1 cellular context compared by ENCODE assay signal in genomic region chr13:110914293-110915056, GRCh38.
TF ChIP-seq lines count a peak whose summit lies in the region.

No MANE protein-coding gene starts in this region.

TF ChIP-seq in HepG2, 621 proteins besides CTCF, POLR2A, EP300 and RAD21 (continued from another document and continues in another):
- TF ChIP-seq NCOA5 (CRISPR knock-in tag; IDR thresholded peaks at IDR 0.05) (no peak), BRF2 (CRISPR knock-in tag; IDR thresholded peaks at IDR 0.05) (no peak), NR2F1 (CRISPR knock-in tag; IDR thresholded peaks at IDR 0.05) (no peak; a peak in 1 of 4 replicates), ZNF276 (CRISPR knock-in tag; IDR thresholded peaks at IDR 0.05; ENCODE audit: low read depth) (no peak), MXD4 (CRISPR knock-in tag; IDR thresholded peaks at IDR 0.05) (no peak), THRA (CRISPR knock-in tag; IDR thresholded peaks at IDR 0.05; ENCODE audit: borderline replicate concordance) (no peak), TRIM24 (CRISPR knock-in tag; IDR thresholded peaks at IDR 0.05) (no peak), ZHX1 (CRISPR knock-in tag; IDR thresholded peaks at IDR 0.05; ENCODE audit: low read depth) (no peak), CREB3 (CRISPR knock-in tag; IDR thresholded peaks at IDR 0.05) (no peak), CCDC6 (CRISPR knock-in tag; IDR thresholded peaks at IDR 0.05) (peak; percentile 84; the same call in 1 of the 2 replicates), CHD2 (IDR thresholded peaks at IDR 0.05; ENCODE audit: low read depth, low read length) (no peak), HOXA9 (CRISPR knock-in tag; IDR thresholded peaks at IDR 0.05; ENCODE audit: borderline replicate concordance) (0 out of 2 replicates have a peak, but pooled peaks have one; percentile 48), TCF7 (IDR thresholded peaks at IDR 0.05; ENCODE audit: low read depth) (no peak), ZNF484 (CRISPR knock-in tag; IDR thresholded peaks at IDR 0.05; ENCODE audit: borderline replicate concordance, low read depth) (peak; percentile 64; the same call in 1 of the 2 replicates), MED8 (CRISPR knock-in tag; IDR thresholded peaks at IDR 0.05; ENCODE audit: insufficient replicate concordance) (peak; percentile 69), CC2D1A (CRISPR knock-in tag; IDR thresholded peaks at IDR 0.05) (no peak), KDM3A (CRISPR knock-in tag; IDR thresholded peaks at IDR 0.05; ENCODE audit: low read depth) (peak; percentile 48; the same call in 1 of the 2 replicates), ZNF446 (CRISPR knock-in tag; IDR thresholded peaks at IDR 0.05) (peak; percentile 95), GMEB2 (CRISPR knock-in tag; IDR thresholded peaks at IDR 0.05; ENCODE audit: low read depth) (0 out of 2 replicates have a peak, but pooled peaks have one; percentile 18), ZFP62 (CRISPR knock-in tag; IDR thresholded peaks at IDR 0.05) (no peak), FOSL1 (CRISPR knock-in tag; IDR thresholded peaks at IDR 0.05; ENCODE audit: borderline replicate concordance) (no peak), CENPX (CRISPR knock-in tag; IDR thresholded peaks at IDR 0.05) (no peak), ZNF143 (CRISPR knock-in tag; IDR thresholded peaks at IDR 0.05) (peak; percentile 80), KLF9 (CRISPR knock-in tag; IDR thresholded peaks at IDR 0.05; ENCODE audit: low read depth) (no peak), EZH2 (conservative IDR thresholded peaks at IDR 0.05; ENCODE audit: low read depth, low read length) (no peak), TCF12 (IDR thresholded peaks at IDR 0.05) (no peak), TCF12 (CRISPR knock-in tag; IDR thresholded peaks at IDR 0.05) (peak; percentile 74), ZNF513 (CRISPR knock-in tag; conservative IDR thresholded peaks at IDR 0.05) (no peak), PAWR (CRISPR knock-in tag; IDR thresholded peaks at IDR 0.05; ENCODE audit: borderline replicate concordance) (no peak), CERS6 (CRISPR knock-in tag; IDR thresholded peaks at IDR 0.05) (peak; percentile 88; the same call in 1 of the 2 replicates), ZNF274 (CRISPR knock-in tag; IDR thresholded peaks at IDR 0.05) (peak; percentile 47; the same call in 1 of the 2 replicates), DBP (CRISPR knock-in tag; IDR thresholded peaks at IDR 0.05; ENCODE audit: not compliant biosample characterization) (peak; percentile 53), SP1 (IDR thresholded peaks at IDR 0.05) (no peak), SP1 (CRISPR knock-in tag; IDR thresholded peaks at IDR 0.05) (no peak; the same call in none of the 2 replicates), ZFP90 (CRISPR knock-in tag; IDR thresholded peaks at IDR 0.05; ENCODE audit: borderline replicate concordance) (peak; percentile 79), RBM22 (optimal IDR thresholded peaks at IDR 0.05; ENCODE audit: low read length) (peak; percentile 46), PHF5A (CRISPR knock-in tag; IDR thresholded peaks at IDR 0.05; ENCODE audit: low read depth, unreplicated experiment) (no peak), ZNF329 (CRISPR knock-in tag; IDR thresholded peaks at IDR 0.05; ENCODE audit: low read depth) (peak; percentile 28; the same call in 1 of the 2 replicates), ARID5B (CRISPR knock-in tag; IDR thresholded peaks at IDR 0.05) (no peak), MYPOP (CRISPR knock-in tag; IDR thresholded peaks at IDR 0.05) (peak; percentile 83), BORCS8-MEF2B (CRISPR knock-in tag; IDR thresholded peaks at IDR 0.05) (peak; percentile 76), ZBTB44 (CRISPR knock-in tag; IDR thresholded peaks at IDR 0.05) (peak; percentile 46; the same call in 1 of the 2 replicates)
